In the genomic region with DNA sequence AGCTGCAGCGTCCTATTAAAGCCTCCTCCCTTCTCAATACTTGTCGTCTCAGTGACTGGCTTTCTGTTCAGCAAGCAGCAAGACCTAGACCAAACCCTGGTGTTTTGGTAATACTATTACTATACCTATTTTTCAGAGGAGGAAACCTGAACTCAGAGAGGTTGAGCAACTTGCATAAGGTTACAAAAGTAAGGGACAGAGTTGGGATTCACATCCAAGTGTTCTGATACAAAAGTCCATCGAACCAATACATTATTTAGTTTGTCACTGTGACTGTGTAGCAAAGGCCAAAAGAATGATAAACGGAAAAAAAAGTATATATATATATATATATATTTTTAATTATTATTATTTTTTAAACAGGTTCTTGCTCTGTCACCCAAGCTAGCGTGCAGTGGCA, we compare ENCODE assay signal across 25 cellular contexts.
"Had no signal": no experiment of that assay in that cellular context is flagged by ENCODE, and none has a peak within 500 bp of the region (broad histone marks: within the 10 kb centered on the region; RNA-seq: fewer than 3 reads in every experiment).

No MANE protein-coding gene starts in this region.

- H3K9me3 ChIP-seq: neutrophil, pancreas, prostate gland, right atrium auricular region, right lobe of liver, sigmoid colon, thoracic aorta, thyroid gland, tibial nerve, upper lobe of left lung, vagina had no signal

- FAIRE-seq: pancreas, small intestine, urothelium cell line had no signal

- H3K4me3 ChIP-seq: pancreas, prostate gland, right atrium auricular region, right lobe of liver, sigmoid colon, stomach, thoracic aorta, thyroid gland, tibial nerve, upper lobe of left lung, vagina had no signal

- H3K27ac ChIP-seq: neutrophil, pancreas, right atrium auricular region, right lobe of liver, sigmoid colon, stomach, thoracic aorta, upper lobe of left lung, vagina had no signal

- H3K4me1 ChIP-seq: pancreas, prostate gland, right atrium auricular region, sigmoid colon, stomach, upper lobe of left lung, vagina had no signal

- H3K27me3 ChIP-seq: neutrophil, pancreas, right atrium auricular region, right lobe of liver, sigmoid colon, stomach, thyroid gland, tibial nerve, upper lobe of left lung, vagina had no signal

- H3K36me3 ChIP-seq: neutrophil, pancreas, prostate gland, right atrium auricular region, right lobe of liver, sigmoid colon, stomach, thoracic aorta, thyroid gland, tibial nerve, upper lobe of left lung, vagina had no signal

- ATAC-seq: natural killer cell treated with Interleukin-12 subunit alpha and Interleukin-12 subunit beta and Interleukin-15 and Interleukin-18, amount 100 ng/mL, for 72 hours; stimulated activated effector memory CD8-positive, alpha-beta T cell treated with anti-CD3 and anti-CD28 coated beads, Interleukin-12 subunit alpha, Interleukin-12 subunit beta, amount 100 ng/mL, for 72 hours; stimulated activated naive B cell treated with anti-CD40 and anti-IgM and Interleukin-4, amounts not matched to agents 10 μg/mL and 1 μg/mL and 100 μg/mL, for 72 hours had no signal

- DNase-seq: nephron progenitor cell; pancreas; retina; right lobe of liver; sigmoid colon; small intestine; stimulated activated CD4-positive, alpha-beta T cell treated with anti-CD3 and anti-CD28 coated beads, Interleukin-15, amount 100 ng/mL, for 24 hours; stimulated activated CD4-positive, alpha-beta T cell treated with anti-CD3 and anti-CD28 coated beads, Interleukin-2, amount 100 ng/mL, for 24 hours; stimulated activated CD4-positive, alpha-beta T cell treated with anti-CD3 and anti-CD28 coated beads, Interleukin-2, amount 100 ng/mL, for 48 hours; stimulated activated CD4-positive, alpha-beta T cell treated with anti-CD3 and anti-CD28 coated beads, Interleukin-4, amount 100 ng/mL, for 24 hours; stimulated activated naive B cell treated with anti-CD40 and anti-IgM and Interleukin-4, amounts not matched to agents 10 μg/mL and 1 μg/mL and 100 μg/mL, for 72 hours; stimulated activated naive CD4-positive, alpha-beta T cell treated with Interleukin-2 at 50 U/mL for 16 hours; stomach; thyroid gland; trophoblast cell; upper lobe of left lung had no signal
